In genomic region chr17:32525116-32525515, GRCh38 we compare ENCODE assay signal across 15 cellular contexts. TPM values are rescaled to one million over a fixed set of nuclear protein-coding genes. Genes with fewer than 3 reads are reported as not detected.
A peak's percentile ranks its signal among the peaks of the same experiment; 100 is the strongest.
DNase-seq lines count a peak whose midpoint lies in the region; ATAC-seq and TF ChIP-seq lines count a peak whose summit lies in the region.
"Had no signal": no experiment of that assay in that cellular context is flagged by ENCODE, and none has a peak within 500 bp of the region (broad histone marks: within the 10 kb centered on the region; RNA-seq: fewer than 3 reads in every experiment).

No MANE protein-coding gene starts in this region.

- peak overlapping the region; percentile 30 for H3K4me3 Mint-ChIP-seq in natural killer cell treated with Interleukin-12 subunit alpha and Interleukin-12 subunit beta and Interleukin-15 and Interleukin-18, amount 100 ng/mL, for 72 hours
- H3K4me3 Mint-ChIP-seq in endothelial cell (ENCODE audit: unreplicated experiment), result no peak overlapping the region

- peaks cover 6% of the 10 kb centered on the region for H3K36me3 Mint-ChIP-seq in natural killer cell treated with Interleukin-12 subunit alpha and Interleukin-12 subunit beta and Interleukin-15 and Interleukin-18, amount 100 ng/mL, for 72 hours
- no peaks in the 10 kb centered on the region for H3K36me3 Mint-ChIP-seq in endothelial cell (ENCODE audit: low read depth, unreplicated experiment)

- no peaks in the 10 kb centered on the region for H3K27me3 Mint-ChIP-seq in natural killer cell treated with Interleukin-12 subunit alpha and Interleukin-12 subunit beta and Interleukin-15 and Interleukin-18, amount 100 ng/mL, for 72 hours
- peaks cover 2% of the 10 kb centered on the region for H3K27me3 Mint-ChIP-seq in endothelial cell (ENCODE audit: unreplicated experiment)

- H3K4me3 ChIP-seq in brain microvascular endothelial cell (ENCODE audit: low read depth, low read length), result no peak overlapping the region
- H3K4me3 ChIP-seq: ascending aorta, SJSA1 had no signal

- H3K27ac ChIP-seq in brain microvascular endothelial cell, result no peak overlapping the region
- H3K27ac ChIP-seq: 22Rv1, ascending aorta, SJSA1 had no signal

- H3K27ac Mint-ChIP-seq in natural killer cell treated with Interleukin-12 subunit alpha and Interleukin-12 subunit beta and Interleukin-15 and Interleukin-18, amount 100 ng/mL, for 72 hours, result no peak overlapping the region
- no peak overlapping the region for H3K27ac Mint-ChIP-seq in endothelial cell (ENCODE audit: unreplicated experiment)

- no peaks in the 10 kb centered on the region for H3K27me3 ChIP-seq in brain microvascular endothelial cell (replicated peaks)
- H3K27me3 ChIP-seq: ascending aorta, SJSA1 had no signal

- in situ Hi-C loops in brain microvascular endothelial cell (cut with HindIII; ENCODE audit: low pct_ligation_motif_present, low sequenced_read_pairs), result no loop called here

- peaks cover 70 to 78% of the 10 kb centered on the region in 2 donors for H3K4me1 Mint-ChIP-seq in natural killer cell treated with Interleukin-12 subunit alpha and Interleukin-12 subunit beta and Interleukin-15 and Interleukin-18, amount 100 ng/mL, for 72 hours (ENCODE audit: low read depth in 2 of 2)
- peaks cover 19% of the 10 kb centered on the region for H3K4me1 Mint-ChIP-seq in endothelial cell (ENCODE audit: unreplicated experiment)

- no peak for TF ChIP-seq CTCF in brain microvascular endothelial cell (IDR thresholded peaks at IDR 0.05; ENCODE audit: low read depth, low read length, missing control alignments)
- no peak for TF ChIP-seq CTCF in endothelial cell (IDR thresholded peaks at IDR 0.05; ENCODE audit: unreplicated experiment)

- H3K9me3 Mint-ChIP-seq in natural killer cell treated with Interleukin-12 subunit alpha and Interleukin-12 subunit beta and Interleukin-15 and Interleukin-18, amount 100 ng/mL, for 72 hours, result no peaks in the 10 kb centered on the region
- no peaks in the 10 kb centered on the region for H3K9me3 Mint-ChIP-seq in endothelial cell (ENCODE audit: unreplicated experiment)

- DNase-seq in NCI-H2171 treated with DMSO at 0.1 percent for 48 hours (lab: John Stamatoyannopoulos, UW), result peak; percentile 22
- no peak for DNase-seq in NCI-H2171 (lab: John Stamatoyannopoulos, UW)
- DNase-seq in NCI-H524 (lab: John Stamatoyannopoulos, UW), result peak; percentile 48 to 70
- peak; percentile 64 for DNase-seq in brain microvascular endothelial cell
- DNase-seq in natural killer cell treated with Interleukin-12 subunit alpha and Interleukin-12 subunit beta and Interleukin-15 and Interleukin-18, amount 100 ng/mL, for 72 hours (ENCODE audit: low spot score), result no peak
- no peak for DNase-seq in medulla oblongata (ENCODE audit: extremely low spot score)
- DNase-seq in endothelial cell (ENCODE audit: low spot score), result no peak
- DNase-seq: activated CD4-positive, alpha-beta T cell treated with anti-CD3 and anti-CD28 coated beads, Interleukin-2, amount 50 U/mL, for 4 hours; KG1; midbrain had no signal

- ATAC-seq in natural killer cell treated with Interleukin-12 subunit alpha and Interleukin-12 subunit beta and Interleukin-15 and Interleukin-18, amount 100 ng/mL, for 72 hours, result no peak
- ATAC-seq in HG03439 (IDR thresholded peaks at IDR 0.05; ENCODE audit: unreplicated experiment), result no peak
- ATAC-seq: sciatic nerve had no signal

- H3K36me3 ChIP-seq in brain microvascular endothelial cell (replicated peaks), result no peaks in the 10 kb centered on the region
- H3K36me3 ChIP-seq: SJSA1 had no signal

RNA-seq across cellular contexts. Expression of gene CDK5R1, which starts 38.3 kb away (rescaled TPM):
- 1 to 10 TPM; 3.7 to 5.9 TPM for total RNA-seq in natural killer cell treated with Interleukin-12 subunit alpha and Interleukin-12 subunit beta and Interleukin-15 and Interleukin-18, amount 100 ng/mL, for 72 hours
- 2.2 TPM for total RNA-seq in endothelial cell (ENCODE audit: unreplicated experiment)
- total RNA-seq: ascending aorta had no signal

Comparison
In these comparisons a context has a peak if more than half of its experiments do, and no peak if none do; other contexts are left out.
1. DNase-seq: peak in NCI-H2171 treated with DMSO at 0.1 percent for 48 hours (single experiment), NCI-H524 (2 of 2) and brain microvascular endothelial cell (single experiment); none in NCI-H2171 (single experiment), natural killer cell treated with Interleukin-12 subunit alpha and Interleukin-12 subunit beta and Interleukin-15 and Interleukin-18, amount 100 ng/mL, for 72 hours (single experiment), medulla oblongata (single experiment) and endothelial cell (single experiment).